In the genomic region with DNA sequence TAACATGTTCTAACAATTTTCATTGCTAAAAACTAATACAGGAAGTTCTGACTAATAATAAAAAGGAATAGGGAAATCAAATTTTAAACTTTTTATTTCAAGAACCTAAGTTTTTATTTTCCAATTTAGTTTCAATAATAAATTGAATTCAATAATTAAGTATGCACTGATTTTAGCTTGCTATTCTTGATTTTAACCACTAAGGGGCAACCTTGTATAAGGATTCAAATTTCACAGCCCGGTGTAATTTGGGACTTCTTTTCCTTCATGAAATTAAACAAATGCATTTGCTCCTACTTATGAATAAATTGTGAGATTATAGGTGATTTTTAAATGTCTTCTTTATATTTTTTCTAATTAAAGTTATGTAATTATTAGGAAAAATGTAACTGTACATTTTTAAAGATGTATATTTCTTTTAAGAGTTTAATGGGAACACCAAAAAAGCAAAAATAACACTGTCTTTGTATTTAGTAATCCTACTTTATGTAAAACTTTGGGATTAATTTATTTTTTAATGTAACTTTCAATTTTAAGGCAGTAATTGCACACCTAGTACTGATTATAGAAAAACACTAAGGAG, we compare ENCODE assay signal across 8 cellular contexts.
A peak's percentile ranks its signal among the peaks of the same experiment; 100 is the strongest.
DNase-seq lines count a peak whose midpoint lies in the region; ATAC-seq and TF ChIP-seq lines count a peak whose summit lies in the region.

No MANE protein-coding gene starts in this region.

- H3K4me3 ChIP-seq in OCI-LY1 (ENCODE audit: low read depth, low read length, poor library complexity, severe bottlenecking) (no peak overlapping the region), prostate gland (no peak overlapping the region)

- H3K36me3 ChIP-seq in OCI-LY1 (ENCODE audit: insufficient read depth, low read length) (no peaks in the 10 kb centered on the region), prostate gland (no peaks in the 10 kb centered on the region)

- no peaks in the 10 kb centered on the region for H3K79me2 ChIP-seq in OCI-LY1 (ENCODE audit: insufficient read depth, low read length)

- peak; percentile 24 for DNase-seq in COLO829 (ENCODE audit: low spot score)
- DNase-seq in HCEC 1CT = peak; percentile 17
- peak; percentile 13 to 54 for DNase-seq in erythroblast (lab: John Stamatoyannopoulos, UW)
- no peak for DNase-seq in prostate gland (ENCODE audit: low spot score)
- no peak for DNase-seq in stimulated activated CD4-positive, alpha-beta T cell treated with anti-CD3 and anti-CD28 coated beads, Interleukin-2, amount 100 ng/mL, for 24 hours

- TF ChIP-seq POLR2A in erythroblast (IDR thresholded peaks at IDR 0.05; ENCODE audit: low read length) (no peak), prostate gland (IDR thresholded peaks at IDR 0.05) (no peak), GM18505 (IDR thresholded peaks at IDR 0.05; ENCODE audit: borderline replicate concordance, extremely low read depth, insufficient read depth, insufficient read length) (no peak)

- WGBS in prostate gland = 0% methylated on average over 1 of the region's 1 CpG

- no peaks in the 10 kb centered on the region for H3K9me3 ChIP-seq in OCI-LY1 (ENCODE audit: low read length)
- H3K9me3 ChIP-seq in prostate gland = no peaks in the 10 kb centered on the region

- ATAC-seq in HG03521 (IDR thresholded peaks at IDR 0.05; ENCODE audit: unreplicated experiment) = no peak
- no peak for ATAC-seq in GM18505 (IDR thresholded peaks at IDR 0.05; ENCODE audit: unreplicated experiment)

- no peak overlapping the region for H3K4me2 ChIP-seq in OCI-LY1 (ENCODE audit: low read length)

- H3F3A ChIP-seq in OCI-LY1 (ENCODE audit: insufficient read depth, low read length) = no peaks in the 10 kb centered on the region

- H3K27me3 ChIP-seq in OCI-LY1 (ENCODE audit: insufficient read depth, low read length) (no peaks in the 10 kb centered on the region), prostate gland (replicated peaks; ENCODE audit: insufficient read depth) (no peaks in the 10 kb centered on the region)

- no peak overlapping the region for H3K9ac ChIP-seq in OCI-LY1 (ENCODE audit: low read length)

- H3K4me1 ChIP-seq in OCI-LY1 (ENCODE audit: insufficient read depth, low read length, severe bottlenecking) = no peaks in the 10 kb centered on the region
- no peaks in the 10 kb centered on the region for H3K4me1 ChIP-seq in prostate gland (replicated peaks)

- no peak overlapping the region for H2AFZ ChIP-seq in OCI-LY1 (ENCODE audit: low read length)

- H3K27ac ChIP-seq in OCI-LY1 (ENCODE audit: low read depth, low read length, poor library complexity, severe bottlenecking) (no peak overlapping the region), prostate gland (no peak overlapping the region)

- no peaks in the 10 kb centered on the region for H4K20me1 ChIP-seq in OCI-LY1 (ENCODE audit: insufficient read depth, low read length)

- H3K9me2 ChIP-seq in OCI-LY1 (ENCODE audit: low read depth, low read length) = no peaks in the 10 kb centered on the region

- TF ChIP-seq CTCF in OCI-LY1 (IDR thresholded peaks at IDR 0.05; ENCODE audit: low read length) = peak; percentile 63
- peak in 3 of 4 experiments; percentile 60 to 74 (median 63) for TF ChIP-seq CTCF in prostate gland (IDR thresholded peaks at IDR 0.05)

- intact Hi-C loops in prostate gland (cut with DNase I) = loop anchor here (5.0 to 10.0 kb wide), 3 partner anchors 246 to 1076 kb away; no protein-coding TSS in a partner anchor

Comparison
In these comparisons a context has a peak if more than half of its experiments do, and no peak if none do; other contexts are left out.
1. DNase-seq: peak in COLO829 (single experiment), HCEC 1CT (single experiment) and erythroblast (2 of 2); none in prostate gland (single experiment) and stimulated activated CD4-positive, alpha-beta T cell treated with anti-CD3 and anti-CD28 coated beads, Interleukin-2, amount 100 ng/mL, for 24 hours (0 of 2).